In genomic region chr2:188279093-188279445, GRCh38 we compare ENCODE assay signal across 17 cellular contexts. TPM values are rescaled to one million over a fixed set of nuclear protein-coding genes. Genes with fewer than 3 reads are reported as not detected.
DNase-seq lines count a peak whose midpoint lies in the region; ATAC-seq and TF ChIP-seq lines count a peak whose summit lies in the region.
"Had no signal": no experiment of that assay in that cellular context is flagged by ENCODE, and none has a peak within 500 bp of the region (broad histone marks: within the 10 kb centered on the region; RNA-seq: fewer than 3 reads in every experiment).

No MANE protein-coding gene starts in this region.

- peaks cover 13% of the 10 kb centered on the region; the same call in 1 of the 2 replicates for H3K36me3 Mint-ChIP-seq in HFFc6 (ENCODE audit: low read depth)

- peaks cover 8% of the 10 kb centered on the region for H3K4me1 Mint-ChIP-seq in HFFc6 (ENCODE audit: low read depth)

- H3K36me3 ChIP-seq in iPS-20b (ENCODE audit: insufficient read depth, low read depth, low read length) (no peaks in the 10 kb centered on the region), tibial nerve (no peaks in the 10 kb centered on the region)
- H3K36me3 ChIP-seq: SJCRH30 had no signal

- no peak overlapping the region for H3K27ac Mint-ChIP-seq in HFFc6

- H3K27ac ChIP-seq in 22Rv1 (peak overlapping the region; percentile 76), coronary artery (no peak overlapping the region), iPS-20b (ENCODE audit: low read length) (peak overlapping the region; percentile 46), tibial nerve (no peak overlapping the region)
- H3K27ac ChIP-seq: GM23248, RWPE1, SJCRH30 had no signal

- 6 to 17% methylated on average over 2 of the region's 2 CpGs for WGBS in tibial nerve, 2 donors

- peak overlapping the region; percentile 44 for H3K4me3 ChIP-seq in coronary artery
- H3K4me3 ChIP-seq in iPS-20b (ENCODE audit: low read length), result peak overlapping the region; percentile 54
- H3K4me3 ChIP-seq in tibial nerve, result peak overlapping the region in 1 of 4 donors; percentile 16
- H3K4me3 ChIP-seq: GM12878, GM23248, SJCRH30 had no signal

- TF ChIP-seq CTCF in 22Rv1 (IDR thresholded peaks at IDR 0.05) (no peak), HFFc6 (IDR thresholded peaks at IDR 0.05) (no peak), coronary artery (IDR thresholded peaks at IDR 0.05) (no peak), tibial nerve (IDR thresholded peaks at IDR 0.05) (no peak)

- peak overlapping the region; percentile 73; the same call in 1 of the 2 replicates for H3K9ac ChIP-seq in iPS-20b (ENCODE audit: low read depth, low read length)
- H3K9ac ChIP-seq: GM23248 had no signal

- H3K4me1 ChIP-seq in iPS-20b (ENCODE audit: insufficient read depth, low read length) (peaks cover 39% of the 10 kb centered on the region), tibial nerve (peaks cover 0 to 13% (median 0%) of the 10 kb centered on the region in 4 donors)
- H3K4me1 ChIP-seq: SJCRH30 had no signal

- H3K27me3 Mint-ChIP-seq in HFFc6 (ENCODE audit: insufficient read depth), result no peaks in the 10 kb centered on the region

- H3K9me3 ChIP-seq in iPS-20b (ENCODE audit: insufficient read depth, low read depth, low read length) (no peaks in the 10 kb centered on the region), tibial nerve (no peaks in the 10 kb centered on the region)

- H3K27me3 ChIP-seq in iPS-20b (ENCODE audit: insufficient read depth, low read length) (no peaks in the 10 kb centered on the region), tibial nerve (no peaks in the 10 kb centered on the region)
- H3K27me3 ChIP-seq: SJCRH30 had no signal

- no peak for TF ChIP-seq EP300 in tibial nerve (IDR thresholded peaks at IDR 0.05)

- peak overlapping the region; percentile 71 for H3K4me3 Mint-ChIP-seq in HFFc6

- H3K9me3 Mint-ChIP-seq in HFFc6, result peaks cover 5% of the 10 kb centered on the region; the same call in 1 of the 2 replicates

- DNase-seq in HFFc6, result no peak
- no peak for DNase-seq in coronary artery (ENCODE audit: low spot score)
- DNase-seq in activated T-cell treated with anti-CD3 and anti-CD28 coated beads for 4 hours, result no peak
- no peak for DNase-seq in tibial nerve (ENCODE audit: low spot score in 2 of 2)
- DNase-seq in activated CD4-positive, alpha-beta T cell treated with anti-CD3 and anti-CD28 coated beads, Interleukin-2, amount 50 U/mL, for 4 hours, result no peak
- DNase-seq: GM23248; Kasumi-1; NCI-H1105 treated with DMSO at 0.1 percent for 48 hours; NCI-H524; NK-92 treated with Interleukin-12 subunit alpha and Interleukin-12 subunit beta, amount 100 ng/mL, for 24 hours; OCI-M1; SJCRH30 had no signal

- TF ChIP-seq POLR2A in tibial nerve (IDR thresholded peaks at IDR 0.05), result no peak

- ATAC-seq in GM19463 (IDR thresholded peaks at IDR 0.05; ENCODE audit: unreplicated experiment), result no peak
- ATAC-seq: GM12878 had no signal

RNA-seq across cellular contexts. Expression of gene GULP1, which starts 12.6 kb away (rescaled TPM):
- 10 to 100 TPM; 33.3 to 76.1 (median 63.9) TPM for total RNA-seq in HFFc6 (2021; fragmentation: NEBNext Ultra II Directional; extraction: Animal tissue kit (Norgen Biotek cat#: 25700))
- total RNA-seq in tibial nerve, result 10 to 100 TPM; 63.4 to 89.2 (median 78.1) TPM

Comparison
In these comparisons a context has a peak if more than half of its experiments do, and no peak if none do; other contexts are left out.
1. H3K27ac ChIP-seq: peak in 22Rv1 (single experiment) and iPS-20b (single experiment); none in coronary artery (0 of 2) and tibial nerve (0 of 4).